ENCODE assay signal across 25 cellular contexts in the genomic region with DNA sequence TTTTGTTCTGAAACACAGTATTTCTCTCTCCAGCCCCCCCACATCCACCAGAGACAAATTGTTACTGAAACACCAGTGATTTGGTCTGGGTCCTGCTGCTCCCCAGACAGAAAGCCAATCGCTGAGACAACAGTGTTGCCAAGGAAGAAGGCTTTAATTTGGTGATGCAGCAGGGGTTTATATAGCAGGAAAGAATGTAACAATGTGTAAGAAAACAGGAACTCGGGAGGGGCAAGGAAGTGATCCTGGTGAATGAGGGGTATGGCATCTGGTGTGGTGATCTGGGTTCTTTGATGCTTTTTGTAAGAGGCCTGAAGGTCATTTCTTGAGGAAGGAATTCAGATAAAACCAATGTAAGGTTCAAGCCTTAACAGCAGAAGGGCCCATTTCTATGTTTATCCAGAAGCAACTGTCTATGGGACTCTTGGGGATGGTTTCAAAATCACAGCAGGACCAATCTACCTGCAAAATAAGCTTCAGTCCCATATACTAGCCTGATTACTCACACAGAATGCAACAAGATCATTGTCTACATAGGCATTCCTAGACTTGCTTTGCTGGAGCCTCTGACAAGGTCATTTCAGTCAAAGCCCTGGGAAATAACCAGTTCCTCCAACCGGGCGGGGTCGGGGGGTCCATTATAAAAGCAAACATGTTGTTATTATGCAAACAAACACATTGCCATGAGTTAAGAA.
DNase-seq lines count a peak whose midpoint lies in the region; FAIRE-seq and TF ChIP-seq lines count a peak whose summit lies in the region.
"Had no signal": no experiment of that assay in that cellular context is flagged by ENCODE, and none has a peak within 500 bp of the region (broad histone marks: within the 10 kb centered on the region; RNA-seq: fewer than 3 reads in every experiment).

No MANE protein-coding gene starts in this region.

- peaks cover 5% of the 10 kb centered on the region for H3K36me3 Mint-ChIP-seq in MCF 10A (ENCODE audit: insufficient read depth, unreplicated experiment)
- no peaks in the 10 kb centered on the region for H3K36me3 Mint-ChIP-seq in astrocyte (ENCODE audit: low read depth, unreplicated experiment)
- no peaks in the 10 kb centered on the region for H3K36me3 Mint-ChIP-seq in activated T-helper 1 cell treated with anti-CD3 and anti-CD28 coated beads, Interleukin-12 subunit alpha, Interleukin-12 subunit beta, Interleukin-2, Interleukin-4 antibody, amounts not matched to agents 30 ng/mL and 10 ng/mL and 1 ng/mL, durations not matched to agents 14 hours and 24 hours and 36 hours (ENCODE audit: low read depth)
- H3K36me3 Mint-ChIP-seq: neural progenitor cell had no signal

- DNase-seq in mammary epithelial cell, result peak; percentile 23
- DNase-seq in MCF 10A (ENCODE audit: unreplicated experiment), result no peak
- peak; percentile 7 for DNase-seq in astrocyte (ENCODE audit: low read depth)
- DNase-seq in kidney tubule cell (ENCODE audit: low spot score), result peak; percentile 80
- DNase-seq in middle frontal gyrus (ENCODE audit: extremely low spot score, low spot score), result no peak
- DNase-seq in T-helper 9 cell, result no peak
- no peak for DNase-seq in activated T-helper 1 cell treated with anti-CD3 and anti-CD28 coated beads, Interleukin-12 subunit alpha, Interleukin-12 subunit beta, Interleukin-2, Interleukin-4 antibody, amounts not matched to agents 30 ng/mL and 10 ng/mL and 1 ng/mL, durations not matched to agents 14 hours and 24 hours and 36 hours (ENCODE audit: low spot score)
- no peak for DNase-seq in NCI-H128 (lab: John Stamatoyannopoulos, UW; ENCODE audit: unreplicated experiment)
- DNase-seq: activated CD4-positive, alpha-beta T cell treated with anti-CD3 and anti-CD28 coated beads, Interleukin-2, amount 50 U/mL, for 1 hour; activated CD8-positive, alpha-beta memory T cell treated with anti-CD3 and anti-CD28 coated beads, Interleukin-2, amount 50 U/mL, for 48 hours; activated gamma-delta T cell treated with Interleukin-2 at 50 U/mL for 16 hours; left ventricle myocardium superior; NCI-H1105 treated with DMSO at 0.1 percent for 48 hours; NCI-H510A; stimulated activated naive CD4-positive, alpha-beta T cell; T-helper 2 cell; WERI-Rb-1 had no signal

- no peak for TF ChIP-seq CTCF in mammary epithelial cell (conservative IDR thresholded peaks at IDR 0.05 in 1 of 2, IDR thresholded peaks at IDR 0.05 in 1 of 2; ENCODE audit: extremely low read depth in 1 of 2, insufficient read depth in 1 of 2, low read depth in 1 of 2, low read length in 2 of 2)
- TF ChIP-seq CTCF in MCF 10A (IDR thresholded peaks at IDR 0.05; ENCODE audit: unreplicated experiment), result no peak
- TF ChIP-seq CTCF in astrocyte (IDR thresholded peaks at IDR 0.05; ENCODE audit: insufficient read depth, low read depth, low read length), result no peak

- H3K4me3 Mint-ChIP-seq in MCF 10A (ENCODE audit: unreplicated experiment) (no peak overlapping the region), astrocyte (ENCODE audit: unreplicated experiment) (no peak overlapping the region)
- H3K4me3 Mint-ChIP-seq in activated T-helper 1 cell treated with anti-CD3 and anti-CD28 coated beads, Interleukin-12 subunit alpha, Interleukin-12 subunit beta, Interleukin-2, Interleukin-4 antibody, amounts not matched to agents 30 ng/mL and 10 ng/mL and 1 ng/mL, durations not matched to agents 14 hours and 24 hours and 36 hours, result no peak overlapping the region
- H3K4me3 Mint-ChIP-seq: B cell, neural progenitor cell had no signal

- H3K9ac ChIP-seq in mammary epithelial cell (ENCODE audit: insufficient read depth, low read length) (no peak overlapping the region), astrocyte (ENCODE audit: low read length) (no peak overlapping the region)
- H3K9ac ChIP-seq: neural progenitor cell had no signal

- BruUV-seq in mammary epithelial cell (replicated peaks; lab: Mats Ljungman, UMichigan), result no TSS peak
- no TSS peak for BruUV-seq in MCF 10A (replicated peaks; lab: Mats Ljungman, UMichigan)

- H3K9me3 Mint-ChIP-seq in MCF 10A (ENCODE audit: unreplicated experiment), result no peaks in the 10 kb centered on the region
- H3K9me3 Mint-ChIP-seq in astrocyte (ENCODE audit: unreplicated experiment), result peaks cover 2% of the 10 kb centered on the region
- H3K9me3 Mint-ChIP-seq in activated T-helper 1 cell treated with anti-CD3 and anti-CD28 coated beads, Interleukin-12 subunit alpha, Interleukin-12 subunit beta, Interleukin-2, Interleukin-4 antibody, amounts not matched to agents 30 ng/mL and 10 ng/mL and 1 ng/mL, durations not matched to agents 14 hours and 24 hours and 36 hours, result peaks cover 3% of the 10 kb centered on the region

- 84% methylated on average over 5 of the region's 5 CpGs for WGBS in mammary epithelial cell (ENCODE audit: low coverage, missing lambda C conversion rate)

- POLR2A ChIA-PET in MCF 10A (lab: Yijun Ruan, JAX), result interaction anchor here (0.6 kb wide), 1 partner anchor 444 kb away, joined by 3 read pairs; no protein-coding TSS in a partner anchor

- H3K4me1 Mint-ChIP-seq in MCF 10A (ENCODE audit: insufficient read depth, unreplicated experiment), result peaks cover 5% of the 10 kb centered on the region
- H3K4me1 Mint-ChIP-seq in astrocyte (ENCODE audit: low read depth, unreplicated experiment), result peaks cover 5% of the 10 kb centered on the region
- H3K4me1 Mint-ChIP-seq in activated T-helper 1 cell treated with anti-CD3 and anti-CD28 coated beads, Interleukin-12 subunit alpha, Interleukin-12 subunit beta, Interleukin-2, Interleukin-4 antibody, amounts not matched to agents 30 ng/mL and 10 ng/mL and 1 ng/mL, durations not matched to agents 14 hours and 24 hours and 36 hours (ENCODE audit: low read depth), result no peaks in the 10 kb centered on the region
- H3K4me1 Mint-ChIP-seq: B cell had no signal

- H2AFZ ChIP-seq in mammary epithelial cell (ENCODE audit: low read depth, low read length), result peak overlapping the region; percentile 68
- H2AFZ ChIP-seq in astrocyte (ENCODE audit: low read depth, low read length), result no peak overlapping the region
- H2AFZ ChIP-seq: neural progenitor cell had no signal

- H3K27me3 ChIP-seq in mammary epithelial cell (ENCODE audit: insufficient read depth, low read length), result no peaks in the 10 kb centered on the region
- no peaks in the 10 kb centered on the region for H3K27me3 ChIP-seq in astrocyte (ENCODE audit: insufficient read depth, low read length)
- H3K27me3 ChIP-seq: neural progenitor cell had no signal

- H3K79me2 ChIP-seq in mammary epithelial cell (ENCODE audit: insufficient read depth, low read length) (no peaks in the 10 kb centered on the region), astrocyte (ENCODE audit: insufficient read depth, low read length) (no peaks in the 10 kb centered on the region)

- no peak overlapping the region for H3K4me2 ChIP-seq in mammary epithelial cell (ENCODE audit: insufficient read depth, low read depth, low read length)
- H3K4me2 ChIP-seq in astrocyte (ENCODE audit: low read length), result peak overlapping the region; percentile 46
- H3K4me2 ChIP-seq: neural progenitor cell had no signal

- no peaks in the 10 kb centered on the region for H3K27me3 Mint-ChIP-seq in MCF 10A (ENCODE audit: insufficient read depth, unreplicated experiment)
- H3K27me3 Mint-ChIP-seq in astrocyte (ENCODE audit: low read depth, unreplicated experiment), result no peaks in the 10 kb centered on the region
- H3K27me3 Mint-ChIP-seq in activated T-helper 1 cell treated with anti-CD3 and anti-CD28 coated beads, Interleukin-12 subunit alpha, Interleukin-12 subunit beta, Interleukin-2, Interleukin-4 antibody, amounts not matched to agents 30 ng/mL and 10 ng/mL and 1 ng/mL, durations not matched to agents 14 hours and 24 hours and 36 hours (ENCODE audit: insufficient read depth), result no peaks in the 10 kb centered on the region
- H3K27me3 Mint-ChIP-seq: B cell had no signal

- H3K4me1 ChIP-seq in mammary epithelial cell (ENCODE audit: insufficient read depth, low read length), result peaks cover 9% of the 10 kb centered on the region
- H3K4me1 ChIP-seq in astrocyte (ENCODE audit: insufficient read depth, low read length), result no peaks in the 10 kb centered on the region
- H3K4me1 ChIP-seq: neural progenitor cell, prostate gland had no signal

- CTCF ChIA-PET in mammary epithelial cell (lab: Charles Lee; ENCODE audit: low non-redundant PET), result no interaction called here
- CTCF ChIA-PET in MCF 10A (lab: Yijun Ruan, JAX), result no interaction called here

- no peaks in the 10 kb centered on the region for H3K9me3 ChIP-seq in mammary epithelial cell (replicated peaks; ENCODE audit: insufficient read depth, low read length)
- no peaks in the 10 kb centered on the region for H3K9me3 ChIP-seq in astrocyte (ENCODE audit: insufficient read depth, low read depth, low read length)
- H3K9me3 ChIP-seq: prostate gland, thoracic aorta had no signal

- H3K27ac Mint-ChIP-seq in MCF 10A (ENCODE audit: low read depth, unreplicated experiment) (no peak overlapping the region), astrocyte (ENCODE audit: unreplicated experiment) (no peak overlapping the region)
- no peak overlapping the region for H3K27ac Mint-ChIP-seq in activated T-helper 1 cell treated with anti-CD3 and anti-CD28 coated beads, Interleukin-12 subunit alpha, Interleukin-12 subunit beta, Interleukin-2, Interleukin-4 antibody, amounts not matched to agents 30 ng/mL and 10 ng/mL and 1 ng/mL, durations not matched to agents 14 hours and 24 hours and 36 hours
- H3K27ac Mint-ChIP-seq: B cell, neural progenitor cell had no signal

- H3K4me3 ChIP-seq in mammary epithelial cell (replicated peaks in 1 of 3; ENCODE audit: insufficient read depth in 1 of 3, low read depth in 2 of 3, low read length in 3 of 3) (no peak overlapping the region), astrocyte (ENCODE audit: insufficient read depth, low read depth, low read length) (no peak overlapping the region)
- H3K4me3 ChIP-seq: GM12878, neural progenitor cell, prostate gland, SK-N-MC, skin epidermis, thoracic aorta had no signal

- peak; percentile 26 for FAIRE-seq in astrocyte (lab: Jason Lieb, UNC)
- FAIRE-seq: GM12878 had no signal

- H3K36me3 ChIP-seq in mammary epithelial cell (ENCODE audit: insufficient read depth, low read length), result no peaks in the 10 kb centered on the region
- no peaks in the 10 kb centered on the region for H3K36me3 ChIP-seq in astrocyte (ENCODE audit: insufficient read depth, low read length)
- H3K36me3 ChIP-seq: neural progenitor cell, prostate gland, thoracic aorta, WERI-Rb-1 had no signal

- intact Hi-C loops in mammary epithelial cell (cut with micrococcal nuclease) (no loop called here), MCF 10A (cut with micrococcal nuclease) (no loop called here)
- intact Hi-C loops in activated T-helper 1 cell treated with anti-CD3 and anti-CD28 coated beads, Interleukin-12 subunit alpha, Interleukin-12 subunit beta, Interleukin-2, Interleukin-4 antibody, amounts not matched to agents 30 ng/mL and 10 ng/mL and 1 ng/mL, durations not matched to agents 14 hours and 24 hours and 36 hours (cut with micrococcal nuclease), result no loop called here

- H3K27ac ChIP-seq in mammary epithelial cell (ENCODE audit: insufficient read depth, low read depth, low read length) (peak overlapping the region; percentile 35), astrocyte (ENCODE audit: low read depth, low read length) (peak overlapping the region; percentile 2)
- H3K27ac ChIP-seq: 22Rv1, neural progenitor cell, prostate gland, SK-N-MC, skin epidermis, thoracic aorta, WERI-Rb-1 had no signal

- dilution Hi-C loops in mammary epithelial cell (cut with HindIII; ENCODE audit: low sequenced_read_pairs), result no loop called here

- in situ Hi-C loops in mammary epithelial cell (cut with MboI; ENCODE audit: low sequenced_read_pairs in 2 of 2), result no loop called here

- H4K20me1 ChIP-seq in mammary epithelial cell (ENCODE audit: insufficient read depth, low read length), result no peaks in the 10 kb centered on the region
- H4K20me1 ChIP-seq in astrocyte (ENCODE audit: insufficient read depth, low read length), result no peaks in the 10 kb centered on the region

Comparison
In these comparisons a context has a peak if more than half of its experiments do, and no peak if none do; other contexts are left out.
1. DNase-seq: peak in mammary epithelial cell (single experiment), astrocyte (single experiment) and kidney tubule cell (single experiment); none in MCF 10A (single experiment), middle frontal gyrus (single experiment), T-helper 9 cell (single experiment), activated T-helper 1 cell treated with anti-CD3 and anti-CD28 coated beads, Interleukin-12 subunit alpha, Interleukin-12 subunit beta, Interleukin-2, Interleukin-4 antibody, amounts not matched to agents 30 ng/mL and 10 ng/mL and 1 ng/mL, durations not matched to agents 14 hours and 24 hours and 36 hours (single experiment) and NCI-H128 (single experiment).